In genomic region chr2:73385486-73386341, GRCh38 we compare ENCODE assay signal across 8 cellular contexts. TPM values are rescaled to one million over a fixed set of nuclear protein-coding genes. Genes with fewer than 3 reads are reported as not detected.
A peak's percentile ranks its signal among the peaks of the same experiment; 100 is the strongest.
DNase-seq lines count a peak whose midpoint lies in the region; ATAC-seq and TF ChIP-seq lines count a peak whose summit lies in the region.

ALMS1 (plus strand) TSS chr2:73385836; CDS start chr2:73385869, 33 bp downstream.

- TF ChIP-seq CTCF in BE2C (IDR thresholded peaks at IDR 0.05; ENCODE audit: low read depth, low read length) (no peak), kidney epithelial cell (IDR thresholded peaks at IDR 0.05; ENCODE audit: insufficient read depth, low read length, poor library complexity, severe bottlenecking) (no peak)

- H3K36me3 ChIP-seq in BE2C = no peaks in the 10 kb centered on the region
- no peaks in the 10 kb centered on the region for H3K36me3 ChIP-seq in kidney epithelial cell (ENCODE audit: control insufficient read depth, insufficient read depth, low read length)

- H3K9me3 ChIP-seq in BE2C = no peaks in the 10 kb centered on the region

- peak; percentile 87 for ATAC-seq in HG03439 (IDR thresholded peaks at IDR 0.05; ENCODE audit: unreplicated experiment)

- no peaks in the 10 kb centered on the region for H3K4me1 ChIP-seq in BE2C

- H3K4me3 ChIP-seq in BE2C (ENCODE audit: low read depth, low read length) (peak within 1 kb of the TSS; percentile 81), kidney epithelial cell (ENCODE audit: low read depth, low read length) (peak within 1 kb of the TSS; percentile 60)

- no peaks in the 10 kb centered on the region for H3K27me3 ChIP-seq in BE2C
- H3K27me3 ChIP-seq in kidney epithelial cell (ENCODE audit: control insufficient read depth, insufficient read depth, low read length) = no peaks in the 10 kb centered on the region

- DNase-seq in BE2C = peak; percentile 83
- DNase-seq in GM19238 (ENCODE audit: insufficient read length, low spot score) = peak; percentile 88
- DNase-seq in NCI-H510A (lab: John Stamatoyannopoulos, UW) = peak; percentile 93
- DNase-seq in activated CD4-positive, alpha-beta T cell treated with anti-CD3 and anti-CD28 coated beads for 1 hour = peak; percentile 84
- DNase-seq in cerebellum (ENCODE audit: low spot score) = peak; percentile 95
- DNase-seq in kidney epithelial cell (ENCODE audit: low read depth) = peak; percentile 62
- peak; percentile 91 for DNase-seq in stimulated activated CD4-positive, alpha-beta T cell treated with anti-CD3 and anti-CD28 coated beads, Interleukin-15, amount 100 ng/mL, for 24 hours

RNA-seq across cellular contexts. Expression of gene ALMS1, which starts in this region (rescaled TPM):
- 10.1 TPM for polyA plus RNA-seq in BE2C (2012; ENCODE audit: insufficient read depth, insufficient read length, low read depth)
- 82.8 TPM for total RNA-seq in cerebellum
- total RNA-seq in kidney epithelial cell = 19.6 and 26.1 TPM in 2 replicates

Comparison
In these comparisons a context has a peak if more than half of its experiments do, and no peak if none do; other contexts are left out.
1. Peak in every context shown above with its lines: DNase-seq, ATAC-seq and H3K4me3 ChIP-seq.